Comparison of ENCODE assay signal across 37 cellular contexts in the genomic region with DNA sequence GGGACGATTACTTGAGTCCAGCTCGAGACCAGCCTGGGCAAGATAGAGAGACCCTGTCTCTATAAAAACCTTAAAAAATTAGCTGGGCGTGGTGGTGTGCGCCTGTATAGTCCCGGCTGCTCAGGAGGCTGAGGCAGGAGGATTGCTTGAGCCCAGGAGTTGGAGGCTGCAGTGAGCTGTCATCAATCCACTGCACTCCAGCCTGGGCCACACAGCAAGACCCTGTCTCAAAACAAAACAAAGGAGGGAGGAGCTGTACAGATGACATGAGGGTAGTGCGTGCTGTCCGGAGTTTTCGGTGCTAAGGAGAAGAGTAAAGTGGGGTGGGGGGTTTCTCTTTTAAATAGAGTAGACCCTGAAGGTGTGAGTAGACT. TPM values are rescaled to one million over a fixed set of nuclear protein-coding genes. Genes with fewer than 3 reads are reported as not detected.
"Had no signal": no experiment of that assay in that cellular context is flagged by ENCODE, and none has a peak within 500 bp of the region (broad histone marks: within the 10 kb centered on the region; RNA-seq: fewer than 3 reads in every experiment).

No MANE protein-coding gene starts in this region.

- ATAC-seq: activated T-cell treated with anti-CD3 and anti-CD28 coated beads, Interleukin-2, amount 50 U/mL, for 4 hours; Right ventricle myocardium inferior; SK-N-SH treated with all-trans-retinoic acid at 6 μM for 48 hours; T-cell had no signal

- H3K9me3 Mint-ChIP-seq: activated CD4-positive, alpha-beta memory T cell treated with anti-CD3 and anti-CD28 coated beads for 36 hours; activated CD4-positive, alpha-beta T cell treated with anti-CD3 and anti-CD28 coated beads, Interleukin-2, amount 10 ng/mL, durations not matched to agents 7 days and 5 days; activated naive CD8-positive, alpha-beta T cell treated with anti-CD3 and anti-CD28 coated beads for 36 hours; activated T-cell treated with anti-CD3 and anti-CD28 coated beads, Interleukin-2, amount 50 U/mL, for 4 hours; activated T-helper 1 cell treated with anti-CD3 and anti-CD28 coated beads, Interleukin-12 subunit alpha, Interleukin-12 subunit beta, Interleukin-2, Interleukin-4 antibody, amounts not matched to agents 30 ng/mL and 10 ng/mL and 1 ng/mL, durations not matched to agents 14 hours and 24 hours and 36 hours; central memory CD8-positive, alpha-beta T cell; T-cell had no signal

- H3K27ac Mint-ChIP-seq: activated CD4-positive, alpha-beta memory T cell treated with anti-CD3 and anti-CD28 coated beads for 36 hours; activated CD4-positive, alpha-beta T cell treated with anti-CD3 and anti-CD28 coated beads, Interleukin-2, amount 10 ng/mL, durations not matched to agents 7 days and 5 days; activated naive CD8-positive, alpha-beta T cell treated with anti-CD3 and anti-CD28 coated beads for 36 hours; activated T-helper 1 cell treated with anti-CD3 and anti-CD28 coated beads, Interleukin-12 subunit alpha, Interleukin-12 subunit beta, Interleukin-2, Interleukin-4 antibody, amounts not matched to agents 30 ng/mL and 10 ng/mL and 1 ng/mL, durations not matched to agents 14 hours and 24 hours and 36 hours; T-cell had no signal

- DNase-seq: activated CD4-positive, alpha-beta memory T cell treated with anti-CD3 and anti-CD28 coated beads for 36 hours; activated CD4-positive, alpha-beta T cell treated with anti-CD3 and anti-CD28 coated beads, Interleukin-2, amount 10 ng/mL, durations not matched to agents 7 days and 5 days; activated CD8-positive, alpha-beta memory T cell treated with anti-CD3 and anti-CD28 coated beads, Interleukin-2, amount 50 U/mL, for 4 hours; activated gamma-delta T cell treated with Interleukin-2 at 50 U/mL for 16 hours; activated naive CD4-positive, alpha-beta T cell treated with anti-CD3 and anti-CD28 coated beads, Interleukin-2, amount 50 U/mL, for 16 hours; activated naive CD8-positive, alpha-beta T cell treated with anti-CD3 and anti-CD28 coated beads for 36 hours; activated T-cell treated with anti-CD3 and anti-CD28 coated beads for 4 hours; activated T-cell treated with anti-CD3 and anti-CD28 coated beads, Interleukin-2, amount 50 U/mL, for 4 hours; amniotic stem cell; aorta; Karpas-422; KBM-7; NCI-H1048; NCI-H1105 treated with DMSO at 0.1 percent for 48 hours; NCI-H1436; NCI-H1694; NCI-H1930; NCI-H2081 treated with DMSO at 0.1 percent for 48 hours; NCI-H226; NCI-H446 treated with DMSO at 0.1 percent for 48 hours; NCI-H524 treated with DMSO at 0.1 percent for 48 hours; NK-92 treated with Interleukin-12 subunit alpha and Interleukin-12 subunit beta, amount 100 ng/mL, for 24 hours; PC-3; Peyer's patch; RPMI8226; SIG-M5; T-cell; T1000; WERI-Rb-1 had no signal

- H3K4me1 Mint-ChIP-seq: activated CD4-positive, alpha-beta T cell treated with anti-CD3 and anti-CD28 coated beads, Interleukin-2, amount 10 ng/mL, durations not matched to agents 7 days and 5 days; activated naive CD8-positive, alpha-beta T cell treated with anti-CD3 and anti-CD28 coated beads for 36 hours; central memory CD8-positive, alpha-beta T cell; T-cell had no signal

- H3K27me3 Mint-ChIP-seq: activated CD4-positive, alpha-beta memory T cell treated with anti-CD3 and anti-CD28 coated beads for 36 hours; activated CD4-positive, alpha-beta T cell treated with anti-CD3 and anti-CD28 coated beads, Interleukin-2, amount 10 ng/mL, durations not matched to agents 7 days and 5 days; activated naive CD8-positive, alpha-beta T cell treated with anti-CD3 and anti-CD28 coated beads for 36 hours; central memory CD8-positive, alpha-beta T cell; T-cell had no signal

- H3K4me3 Mint-ChIP-seq: activated CD4-positive, alpha-beta memory T cell treated with anti-CD3 and anti-CD28 coated beads for 36 hours; activated CD4-positive, alpha-beta T cell treated with anti-CD3 and anti-CD28 coated beads, Interleukin-2, amount 10 ng/mL, durations not matched to agents 7 days and 5 days; activated naive CD8-positive, alpha-beta T cell treated with anti-CD3 and anti-CD28 coated beads for 36 hours; activated T-cell treated with anti-CD3 and anti-CD28 coated beads, Interleukin-2, amount 50 U/mL, for 4 hours; activated T-helper 1 cell treated with anti-CD3 and anti-CD28 coated beads, Interleukin-12 subunit alpha, Interleukin-12 subunit beta, Interleukin-2, Interleukin-4 antibody, amounts not matched to agents 30 ng/mL and 10 ng/mL and 1 ng/mL, durations not matched to agents 14 hours and 24 hours and 36 hours; central memory CD8-positive, alpha-beta T cell; T-cell had no signal

RNA-seq across cellular contexts. Expression of a gene that starts 23.6 kb away (rescaled TPM):
- total RNA-seq: activated CD4-positive, alpha-beta T cell treated with anti-CD3 and anti-CD28 coated beads, Interleukin-2, amount 10 ng/mL, durations not matched to agents 7 days and 5 days; activated naive CD8-positive, alpha-beta T cell treated with anti-CD3 and anti-CD28 coated beads for 36 hours; activated T-helper 1 cell treated with anti-CD3 and anti-CD28 coated beads, Interleukin-12 subunit alpha, Interleukin-12 subunit beta, Interleukin-2, Interleukin-4 antibody, amounts not matched to agents 30 ng/mL and 10 ng/mL and 1 ng/mL, durations not matched to agents 14 hours and 24 hours and 36 hours; T-helper 2 cell treated with Interferon-gamma antibody and Interleukin-4, amounts not matched to agents 100 ng/mL and 5 ng/mL, for 36 hours had no signal

RNA-seq across cellular contexts. Expression of a gene that starts 40.3 kb away (rescaled TPM):
- total RNA-seq: activated CD4-positive, alpha-beta T cell treated with anti-CD3 and anti-CD28 coated beads, Interleukin-2, amount 10 ng/mL, durations not matched to agents 7 days and 5 days; activated T-helper 1 cell treated with anti-CD3 and anti-CD28 coated beads, Interleukin-12 subunit alpha, Interleukin-12 subunit beta, Interleukin-2, Interleukin-4 antibody, amounts not matched to agents 30 ng/mL and 10 ng/mL and 1 ng/mL, durations not matched to agents 14 hours and 24 hours and 36 hours; chondrocyte; MCF 10A; SK-MEL-5; T-helper 2 cell treated with Interferon-gamma antibody and Interleukin-4, amounts not matched to agents 100 ng/mL and 5 ng/mL, for 36 hours had no signal

RNA-seq across cellular contexts. Expression of a gene that starts 45.2 kb away (rescaled TPM):
- total RNA-seq: chondrocyte had no signal
